Comparison of ENCODE assay signal across 11 cellular contexts in the genomic region with DNA sequence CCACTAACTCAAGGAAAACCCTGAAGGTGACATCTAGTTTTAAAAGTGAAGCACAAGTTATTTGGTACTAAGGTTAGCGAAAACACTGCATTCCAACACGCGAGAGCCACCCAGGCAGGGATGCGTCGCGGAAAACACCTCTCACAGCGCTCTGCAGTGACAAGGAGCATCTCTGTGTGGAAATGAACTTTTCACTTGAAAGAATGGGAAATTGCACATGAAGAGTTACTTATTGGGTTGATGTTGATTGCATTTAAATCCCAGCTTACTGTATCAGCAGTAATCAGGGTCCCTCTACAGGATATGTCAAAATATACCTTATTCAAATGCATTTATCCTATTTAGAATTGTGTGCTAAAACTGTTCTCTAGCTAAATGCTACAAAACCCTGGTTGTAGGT.
A peak's percentile ranks its signal among the peaks of the same experiment; 100 is the strongest.
DNase-seq lines count a peak whose midpoint lies in the region; ATAC-seq and TF ChIP-seq lines count a peak whose summit lies in the region.
"Had no signal": no experiment of that assay in that cellular context is flagged by ENCODE, and none has a peak within 500 bp of the region (broad histone marks: within the 10 kb centered on the region; RNA-seq: fewer than 3 reads in every experiment).

No MANE protein-coding gene starts in this region.

- TF ChIP-seq CTCF in A673 (conservative IDR thresholded peaks at IDR 0.05; ENCODE audit: low read depth, low read length) (0 out of 2 replicates have a peak, but pooled peaks have one; percentile 20), IMR-90 (conservative IDR thresholded peaks at IDR 0.05; ENCODE audit: low read depth, low read length) (peak; percentile 42), MCF 10A (IDR thresholded peaks at IDR 0.05; ENCODE audit: unreplicated experiment) (peak; percentile 17)

- peak overlapping the region; percentile 11 to 47 for H4K8ac ChIP-seq in IMR-90 (ENCODE audit: low read depth in 2 of 2, low read length in 2 of 2)

- peak; percentile 57 for TF ChIP-seq RAD21 in IMR-90 (IDR thresholded peaks at IDR 0.05; ENCODE audit: low read length)

- BruUV-seq in A673 (replicated peaks; lab: Mats Ljungman, UMichigan) (no TSS peak), IMR-90 (replicated peaks; lab: Mats Ljungman, UMichigan) (no TSS peak), MCF 10A (replicated peaks; lab: Mats Ljungman, UMichigan) (no TSS peak)

- H3K4me3 Mint-ChIP-seq in MCF 10A (ENCODE audit: unreplicated experiment): peak overlapping the region; percentile 78
- no peak overlapping the region for H3K4me3 Mint-ChIP-seq in activated CD8-positive, alpha-beta T cell treated with anti-CD3 and anti-CD28 coated beads, Interleukin-2, amount 10 ng/mL, durations not matched to agents 7 days and 5 days
- H3K4me3 Mint-ChIP-seq: activated naive CD4-positive, alpha-beta T cell treated with anti-CD3 and anti-CD28 coated beads for 36 hours; T-cell had no signal

- intact Hi-C loops in A673 (cut with micrococcal nuclease; ENCODE audit: unreplicated experiment) (no loop called here), IMR-90 (cut with micrococcal nuclease) (loop anchor here (1.0 to 10.0 kb wide), 8 partner anchors 99 to 739 kb away; no protein-coding TSS in a partner anchor), MCF 10A (cut with micrococcal nuclease) (loop anchor here (5.0 to 10.0 kb wide), 2 partner anchors 534 to 851 kb away; no protein-coding TSS in a partner anchor)

- peak overlapping the region; percentile 99 for H4K5ac ChIP-seq in IMR-90 (ENCODE audit: low read depth, low read length)

- H3K18ac ChIP-seq in IMR-90 (ENCODE audit: low read depth, low read length): peak overlapping the region; percentile 97

- H3K56ac ChIP-seq in IMR-90 (ENCODE audit: extremely low read depth, insufficient read depth, low read length): peak overlapping the region; percentile 5

- H3K27ac ChIP-seq in A673 (ENCODE audit: low read depth, low read length, poor library complexity, severe bottlenecking): no peak overlapping the region
- peak overlapping the region; percentile 99 for H3K27ac ChIP-seq in IMR-90 (ENCODE audit: insufficient read depth, low read length)

- H3K79me1 ChIP-seq in IMR-90 (ENCODE audit: low read depth in 1 of 2, low read length in 2 of 2): peaks cover 0 to 50% of the 10 kb centered on the region in 2 experiments; a peak in 3 of 4 replicates

- H3K9ac ChIP-seq in IMR-90 (ENCODE audit: low read depth, low read length): peak overlapping the region; percentile 71

- peak overlapping the region; percentile 79 for H2BK120ac ChIP-seq in IMR-90 (ENCODE audit: low read depth, low read length)

- H3K9me3 ChIP-seq in A673 (ENCODE audit: low read depth, low read length, poor library complexity, severe bottlenecking) (no peaks in the 10 kb centered on the region), IMR-90 (ENCODE audit: control insufficient read depth, insufficient read depth, low read length) (no peaks in the 10 kb centered on the region)

- H2AK9ac ChIP-seq in IMR-90 (replicated peaks; ENCODE audit: low read depth, low read length, poor library complexity): peak overlapping the region; percentile 6

- peak overlapping the region; percentile 95 for H2BK5ac ChIP-seq in IMR-90 (ENCODE audit: low read depth, low read length, poor library complexity, severe bottlenecking)

- H3K14ac ChIP-seq in IMR-90 (replicated peaks; ENCODE audit: low read depth, low read length): peak overlapping the region; percentile 77

- CTCF ChIA-PET in A673 (lab: Charles Lee): no interaction called here
- CTCF ChIA-PET in IMR-90 (lab: Yijun Ruan, JAX): interaction anchor here (0.6 kb wide), 1 partner anchor 481 kb away, joined by 3 read pairs; no protein-coding TSS in a partner anchor
- CTCF ChIA-PET in MCF 10A (lab: Yijun Ruan, JAX): interaction anchor here (1.1 to 1.3 kb wide), 2 partner anchors 192 to 383 kb away, joined by 4 to 5 read pairs; no protein-coding TSS in a partner anchor
- CTCF ChIA-PET in activated CD8-positive, alpha-beta T cell treated with anti-CD3 and anti-CD28 coated beads, Interleukin-2, amount 10 ng/mL, durations not matched to agents 7 days and 5 days (lab: Charles Lee): no interaction called here

- no peak overlapping the region for H3K27ac Mint-ChIP-seq in MCF 10A (ENCODE audit: low read depth, unreplicated experiment)
- H3K27ac Mint-ChIP-seq in activated CD8-positive, alpha-beta T cell treated with anti-CD3 and anti-CD28 coated beads, Interleukin-2, amount 10 ng/mL, durations not matched to agents 7 days and 5 days: no peak overlapping the region
- H3K27ac Mint-ChIP-seq: activated naive CD4-positive, alpha-beta T cell treated with anti-CD3 and anti-CD28 coated beads for 36 hours; T-cell had no signal

- peaks cover 2% of the 10 kb centered on the region; the same call in 1 of the 2 replicates for H3K9me1 ChIP-seq in IMR-90 (ENCODE audit: insufficient read depth, low read length)

- peak overlapping the region; percentile 98 for H3K4me2 ChIP-seq in IMR-90 (ENCODE audit: low read depth, low read length)

- no peaks in the 10 kb centered on the region for H4K20me1 ChIP-seq in IMR-90 (ENCODE audit: insufficient read depth, low read length)

- peak; percentile 4 for DNase-seq in A673 (ENCODE audit: low spot score)
- DNase-seq in IMR-90: peak; percentile 70
- DNase-seq in MCF 10A (ENCODE audit: unreplicated experiment): peak; percentile 37
- DNase-seq in lung microvascular endothelial cell (ENCODE audit: low read depth in 2 of 2): peak; percentile 71 to 76
- no peak for DNase-seq in activated CD8-positive, alpha-beta T cell treated with anti-CD3 and anti-CD28 coated beads, Interleukin-2, amount 10 ng/mL, durations not matched to agents 7 days and 5 days
- DNase-seq in activated CD4-positive, CD25-positive, alpha-beta regulatory T cell treated with anti-CD3 and anti-CD28 coated beads, Interleukin-2, amount 50 U/mL, for 72 hours: no peak
- DNase-seq in stimulated activated CD4-positive, alpha-beta T cell treated with anti-CD3 and anti-CD28 coated beads, Interleukin-1b, Interleukin-23, amount 100 ng/mL, for 48 hours: no peak
- DNase-seq in activated CD4-positive, alpha-beta T cell treated with anti-CD3 and anti-CD28 coated beads for 4 hours: no peak
- DNase-seq: activated naive CD4-positive, alpha-beta T cell treated with anti-CD3 and anti-CD28 coated beads for 36 hours; DMS79; T-cell had no signal

- no peak overlapping the region for H2AFZ ChIP-seq in IMR-90 (replicated peaks; ENCODE audit: low read length, poor library complexity)

- WGBS in IMR-90 (ENCODE audit: extremely low coverage in 2 of 2, insufficient read length in 1 of 2), 2 experiments: no CpG with 5 or more reads among the region's 7 CpGs

- H2BK15ac ChIP-seq in IMR-90 (ENCODE audit: low read depth, low read length): peak overlapping the region; percentile 43; the same call in 2 of the 3 replicates

- peak overlapping the region; percentile 80 for H3K4ac ChIP-seq in IMR-90 (ENCODE audit: low read depth, low read length)

- H3K4me3 ChIP-seq in A673 (ENCODE audit: low read depth, low read length, poor library complexity, severe bottlenecking) (peak overlapping the region; percentile 48), IMR-90 (ENCODE audit: insufficient read depth, low read depth, low read length) (peak overlapping the region; percentile 19; the same call in 1 of the 2 replicates)

- ATAC-seq in IMR-90 (ENCODE audit: low read depth): no peak
- no peak for ATAC-seq in activated CD8-positive, alpha-beta T cell treated with anti-CD3 and anti-CD28 coated beads, Interleukin-2, amount 10 ng/mL, durations not matched to agents 7 days and 5 days
- ATAC-seq: T-cell had no signal

- peak overlapping the region; percentile 76; the same call in 1 of the 2 replicates for H2AK5ac ChIP-seq in IMR-90 (ENCODE audit: low read depth, low read length)

- H4K91ac ChIP-seq in IMR-90 (ENCODE audit: insufficient read depth, low read depth, low read length): peak overlapping the region; percentile 63

- H3K36me3 ChIP-seq in A673 (ENCODE audit: insufficient read depth, low read length, poor library complexity, severe bottlenecking): no peaks in the 10 kb centered on the region
- H3K36me3 ChIP-seq in IMR-90 (ENCODE audit: control insufficient read depth, insufficient read depth, low read length): peaks cover 4% of the 10 kb centered on the region

- TF ChIP-seq POLR2A in IMR-90 (IDR thresholded peaks at IDR 0.05; ENCODE audit: low read depth, low read length): no peak

- peaks cover 6% of the 10 kb centered on the region for H3K27me3 ChIP-seq in A673 (replicated peaks; ENCODE audit: insufficient read depth, low read depth, low read length, poor library complexity)
- H3K27me3 ChIP-seq in IMR-90 (ENCODE audit: control insufficient read depth, insufficient read depth, low read length): no peaks in the 10 kb centered on the region

- POLR2A ChIA-PET in A673 (lab: Charles Lee; ENCODE audit: low non-redundant PET): no interaction called here
- POLR2A ChIA-PET in IMR-90 (lab: Charles Lee; ENCODE audit: unreplicated experiment): interaction anchor here (0.6 kb wide), 3 partner anchors 117 to 567 kb away, joined by 3 to 5 read pairs (median 4); no protein-coding TSS in a partner anchor
- POLR2A ChIA-PET in MCF 10A (lab: Yijun Ruan, JAX): interaction anchor here (1.1 kb wide), 1 partner anchor 549 kb away, joined by 4 read pairs; no protein-coding TSS in a partner anchor
- POLR2A ChIA-PET in activated CD8-positive, alpha-beta T cell treated with anti-CD3 and anti-CD28 coated beads, Interleukin-2, amount 10 ng/mL, durations not matched to agents 7 days and 5 days (lab: Charles Lee): no interaction called here

- dilution Hi-C loops in IMR-90 (cut with HindIII; ENCODE audit: low sequenced_read_pairs, unreplicated experiment): no loop called here

- in situ Hi-C loops in IMR-90 (cut with MboI; ENCODE audit: low sequenced_read_pairs): no loop called here

- peak overlapping the region; percentile 80 for H3K23ac ChIP-seq in IMR-90 (ENCODE audit: low read depth, low read length)

- H3K9me3 Mint-ChIP-seq in MCF 10A (ENCODE audit: unreplicated experiment): no peaks in the 10 kb centered on the region
- H3K9me3 Mint-ChIP-seq in activated CD8-positive, alpha-beta T cell treated with anti-CD3 and anti-CD28 coated beads, Interleukin-2, amount 10 ng/mL, durations not matched to agents 7 days and 5 days (ENCODE audit: insufficient read depth): no peaks in the 10 kb centered on the region
- H3K9me3 Mint-ChIP-seq: activated naive CD4-positive, alpha-beta T cell treated with anti-CD3 and anti-CD28 coated beads for 36 hours had no signal

- H2BK20ac ChIP-seq in IMR-90 (ENCODE audit: low read depth, low read length): peak overlapping the region; percentile 72

- peaks cover 30% of the 10 kb centered on the region for H3K27me3 Mint-ChIP-seq in MCF 10A (ENCODE audit: insufficient read depth, unreplicated experiment)
- peaks cover 37% of the 10 kb centered on the region for H3K27me3 Mint-ChIP-seq in activated CD8-positive, alpha-beta T cell treated with anti-CD3 and anti-CD28 coated beads, Interleukin-2, amount 10 ng/mL, durations not matched to agents 7 days and 5 days (ENCODE audit: low read depth)

- H3K4me1 Mint-ChIP-seq in MCF 10A (ENCODE audit: insufficient read depth, unreplicated experiment): peaks cover 5% of the 10 kb centered on the region
- peaks cover 3% of the 10 kb centered on the region for H3K4me1 Mint-ChIP-seq in activated CD8-positive, alpha-beta T cell treated with anti-CD3 and anti-CD28 coated beads, Interleukin-2, amount 10 ng/mL, durations not matched to agents 7 days and 5 days (ENCODE audit: low read depth)

- no peaks in the 10 kb centered on the region for H3K36me3 Mint-ChIP-seq in MCF 10A (ENCODE audit: insufficient read depth, unreplicated experiment)
- no peaks in the 10 kb centered on the region for H3K36me3 Mint-ChIP-seq in activated CD8-positive, alpha-beta T cell treated with anti-CD3 and anti-CD28 coated beads, Interleukin-2, amount 10 ng/mL, durations not matched to agents 7 days and 5 days (ENCODE audit: low read depth)
- H3K36me3 Mint-ChIP-seq: T-cell had no signal

- H3K4me1 ChIP-seq in A673 (ENCODE audit: insufficient read depth, low read length, poor library complexity, severe bottlenecking) (no peaks in the 10 kb centered on the region), IMR-90 (ENCODE audit: control insufficient read depth, insufficient read depth, low read length) (peaks cover 14% of the 10 kb centered on the region)

Comparison
In these comparisons a context has a peak if more than half of its experiments do, and no peak if none do; other contexts are left out.
1. DNase-seq: peak in A673 (single experiment), IMR-90 (single experiment), MCF 10A (single experiment) and lung microvascular endothelial cell (2 of 2); none in activated CD8-positive, alpha-beta T cell treated with anti-CD3 and anti-CD28 coated beads, Interleukin-2, amount 10 ng/mL, durations not matched to agents 7 days and 5 days (single experiment), activated CD4-positive, CD25-positive, alpha-beta regulatory T cell treated with anti-CD3 and anti-CD28 coated beads, Interleukin-2, amount 50 U/mL, for 72 hours (single experiment), stimulated activated CD4-positive, alpha-beta T cell treated with anti-CD3 and anti-CD28 coated beads, Interleukin-1b, Interleukin-23, amount 100 ng/mL, for 48 hours (single experiment) and activated CD4-positive, alpha-beta T cell treated with anti-CD3 and anti-CD28 coated beads for 4 hours (0 of 2).
2. CTCF ChIA-PET loops: an anchor here in IMR-90 (0.6 kb wide) and MCF 10A (1.1 to 1.3 kb wide); none called in A673 and activated CD8-positive, alpha-beta T cell treated with anti-CD3 and anti-CD28 coated beads, Interleukin-2, amount 10 ng/mL, durations not matched to agents 7 days and 5 days.
3. POLR2A ChIA-PET loops: an anchor here in IMR-90 (0.6 kb wide) and MCF 10A (1.1 kb wide); none called in A673 and activated CD8-positive, alpha-beta T cell treated with anti-CD3 and anti-CD28 coated beads, Interleukin-2, amount 10 ng/mL, durations not matched to agents 7 days and 5 days.
4. Peak in every context shown above with its lines, with median percentiles within 50 percentile points of each other: CTCF ChIP-seq.